1 cellular context compared by ENCODE assay signal in genomic region chr5:134997015-134997414, GRCh38.
TF ChIP-seq lines count a peak whose summit lies in the region.

No MANE protein-coding gene starts in this region.

TF ChIP-seq in SK-N-SH, 30 proteins besides CTCF, POLR2A, EP300 and RAD21 (continued from another document):
- TF ChIP-seq GATA2 (CRISPR knock-in tag; IDR thresholded peaks at IDR 0.05) (no peak), TAF1 (IDR thresholded peaks at IDR 0.05; ENCODE audit: borderline replicate concordance, low read depth, low read length) (no peak), ZBTB33 (IDR thresholded peaks at IDR 0.05; ENCODE audit: borderline replicate concordance, low read depth) (no peak), MXI1 (IDR thresholded peaks at IDR 0.05; ENCODE audit: low read depth, low read length) (no peak), REST (IDR thresholded peaks at IDR 0.05; ENCODE audit: low read depth, low read length) (no peak), MAX (IDR thresholded peaks at IDR 0.05; ENCODE audit: low read depth) (no peak)
